10 cellular contexts compared by ENCODE assay signal in genomic region chr2:45000921-45001628, GRCh38. TPM values are rescaled to one million over a fixed set of nuclear protein-coding genes. Genes with fewer than 3 reads are reported as not detected.
DNase-seq lines count a peak whose midpoint lies in the region; ATAC-seq and TF ChIP-seq lines count a peak whose summit lies in the region.
"Had no signal": no experiment of that assay in that cellular context is flagged by ENCODE, and none has a peak within 500 bp of the region (broad histone marks: within the 10 kb centered on the region; RNA-seq: fewer than 3 reads in every experiment).

No MANE protein-coding gene starts in this region.

- DNase-seq in activated CD4-positive, alpha-beta T cell treated with anti-CD3 and anti-CD28 coated beads, Interleukin-2, amount 10 ng/mL, durations not matched to agents 24 days and 14 days = no peak
- no peak for DNase-seq in activated CD4-positive, alpha-beta T cell treated with anti-CD3 and anti-CD28 coated beads, Interleukin-2, amount 50 U/mL, for 1 hour
- DNase-seq in left lobe of liver (ENCODE audit: low spot score) = no peak
- DNase-seq in tibial artery = no peak
- no peak for DNase-seq in NCI-H2081 treated with DMSO at 0.1 percent for 48 hours (lab: John Stamatoyannopoulos, UW)
- DNase-seq in NCI-H187 treated with DMSO at 0.1 percent for 48 hours (lab: John Stamatoyannopoulos, UW) = no peak
- DNase-seq in NCI-H69 (lab: John Stamatoyannopoulos, UW) = no peak
- DNase-seq: 8988T; activated CD4-positive, CD25-positive, alpha-beta regulatory T cell treated with anti-CD3 and anti-CD28 coated beads, Interleukin-2, amount 50 U/mL, for 72 hours had no signal

- H3K36me3 Mint-ChIP-seq in activated CD4-positive, alpha-beta T cell treated with anti-CD3 and anti-CD28 coated beads, Interleukin-2, amount 10 ng/mL, durations not matched to agents 24 days and 14 days (ENCODE audit: low read depth) = peaks cover 2% of the 10 kb centered on the region
- H3K36me3 Mint-ChIP-seq in dendritic cell treated with granulocyte-macrophage colony-stimulating factor and Interleukin-4, amounts not matched to agents 40 ng/mL and 50 ng/mL, for 4 days (ENCODE audit: low read depth) = no peaks in the 10 kb centered on the region

- H3K4me3 Mint-ChIP-seq in activated CD4-positive, alpha-beta T cell treated with anti-CD3 and anti-CD28 coated beads, Interleukin-2, amount 10 ng/mL, durations not matched to agents 24 days and 14 days = peak overlapping the region; percentile 23
- peak overlapping the region; percentile 27 for H3K4me3 Mint-ChIP-seq in dendritic cell treated with granulocyte-macrophage colony-stimulating factor and Interleukin-4, amounts not matched to agents 40 ng/mL and 50 ng/mL, for 4 days

- no peaks in the 10 kb centered on the region for H3K36me3 ChIP-seq in tibial artery

- intact Hi-C loops in activated CD4-positive, alpha-beta T cell treated with anti-CD3 and anti-CD28 coated beads, Interleukin-2, amount 10 ng/mL, durations not matched to agents 24 days and 14 days (cut with micrococcal nuclease) = no loop called here
- intact Hi-C loops in dendritic cell treated with granulocyte-macrophage colony-stimulating factor and Interleukin-4, amounts not matched to agents 40 ng/mL and 50 ng/mL, for 4 days (cut with micrococcal nuclease) = no loop called here
- intact Hi-C loops in tibial artery (cut with DNase I; ENCODE audit: low total_unique reads) = no loop called here

- no peak overlapping the region for H3K27ac Mint-ChIP-seq in activated CD4-positive, alpha-beta T cell treated with anti-CD3 and anti-CD28 coated beads, Interleukin-2, amount 10 ng/mL, durations not matched to agents 24 days and 14 days
- H3K27ac Mint-ChIP-seq in dendritic cell treated with granulocyte-macrophage colony-stimulating factor and Interleukin-4, amounts not matched to agents 40 ng/mL and 50 ng/mL, for 4 days = no peak overlapping the region

- H3K4me1 ChIP-seq in tibial artery = peaks cover 0 to 19% (median 12%) of the 10 kb centered on the region in 4 donors

- peaks cover 0 to 67% of the 10 kb centered on the region in 2 donors for H3K27me3 ChIP-seq in tibial artery

- H3K27ac ChIP-seq in tibial artery = no peak overlapping the region

- TF ChIP-seq CTCF in tibial artery (IDR thresholded peaks at IDR 0.05) = no peak

- ATAC-seq in left lobe of liver = peak; percentile 62

- H3K27me3 Mint-ChIP-seq in activated CD4-positive, alpha-beta T cell treated with anti-CD3 and anti-CD28 coated beads, Interleukin-2, amount 10 ng/mL, durations not matched to agents 24 days and 14 days = peaks cover 79% of the 10 kb centered on the region
- peaks cover 95% of the 10 kb centered on the region for H3K27me3 Mint-ChIP-seq in dendritic cell treated with granulocyte-macrophage colony-stimulating factor and Interleukin-4, amounts not matched to agents 40 ng/mL and 50 ng/mL, for 4 days

- H3K9me3 Mint-ChIP-seq in activated CD4-positive, alpha-beta T cell treated with anti-CD3 and anti-CD28 coated beads, Interleukin-2, amount 10 ng/mL, durations not matched to agents 24 days and 14 days = no peaks in the 10 kb centered on the region
- no peaks in the 10 kb centered on the region for H3K9me3 Mint-ChIP-seq in dendritic cell treated with granulocyte-macrophage colony-stimulating factor and Interleukin-4, amounts not matched to agents 40 ng/mL and 50 ng/mL, for 4 days

- H3K4me1 Mint-ChIP-seq in activated CD4-positive, alpha-beta T cell treated with anti-CD3 and anti-CD28 coated beads, Interleukin-2, amount 10 ng/mL, durations not matched to agents 24 days and 14 days = peaks cover 4% of the 10 kb centered on the region
- H3K4me1 Mint-ChIP-seq in dendritic cell treated with granulocyte-macrophage colony-stimulating factor and Interleukin-4, amounts not matched to agents 40 ng/mL and 50 ng/mL, for 4 days (ENCODE audit: low read depth) = peaks cover 21% of the 10 kb centered on the region

- H3K4me3 ChIP-seq in tibial artery = peak overlapping the region; percentile 40 to 50

- H3K9me3 ChIP-seq in tibial artery = no peaks in the 10 kb centered on the region

RNA-seq across cellular contexts. Expression of gene SIX2, which starts 8.2 kb away (rescaled TPM):
- not detected in 2 replicates for total RNA-seq in activated CD4-positive, alpha-beta T cell treated with anti-CD3 and anti-CD28 coated beads, Interleukin-2, amount 10 ng/mL, durations not matched to agents 24 days and 14 days
- total RNA-seq in left lobe of liver = not detected

RNA-seq across cellular contexts. Expression of gene SIX3, which starts 59.6 kb away (rescaled TPM):
- total RNA-seq in activated CD4-positive, alpha-beta T cell treated with anti-CD3 and anti-CD28 coated beads, Interleukin-2, amount 10 ng/mL, durations not matched to agents 24 days and 14 days = not detected in 2 replicates
- not detected for total RNA-seq in left lobe of liver
